1 cellular context compared by ENCODE assay signal in genomic region chr11:118290923-118291322, GRCh38.
A peak's percentile ranks its signal among the peaks of the same experiment; 100 is the strongest.
TF ChIP-seq lines count a peak whose summit lies in the region.

No MANE protein-coding gene starts in this region.

TF ChIP-seq in K562, 482 proteins besides CTCF, POLR2A, EP300 and RAD21:
- TF ChIP-seq SMC3 (conservative IDR thresholded peaks at IDR 0.05; ENCODE audit: insufficient read depth, low read depth, low read length) (peak; percentile 36; the same call in 1 of the 2 replicates), NR2C1 (IDR thresholded peaks at IDR 0.05) (peak; percentile 74), NR2C1 (tag; IDR thresholded peaks at IDR 0.05) (peak; percentile 86), NR2C2 (CRISPR knock-in tag; IDR thresholded peaks at IDR 0.05) (no peak), NR2C2 (tag; IDR thresholded peaks at IDR 0.05) (peak; percentile 92), ZBTB5 (IDR thresholded peaks at IDR 0.05) (0 out of 2 replicates have a peak, but pooled peaks have one; percentile 35), STAG1 (CRISPR knock-in tag; IDR thresholded peaks at IDR 0.05; ENCODE audit: borderline replicate concordance) (peak; percentile 69; the same call in 1 of the 2 replicates), HINFP (tag; conservative IDR thresholded peaks at IDR 0.05; ENCODE audit: low read depth) (peak; percentile 84), REST (CRISPR knock-in tag; IDR thresholded peaks at IDR 0.05; ENCODE audit: low read depth) (no peak), PHTF2 (CRISPR knock-in tag; IDR thresholded peaks at IDR 0.05) (no peak), L3MBTL2 (IDR thresholded peaks at IDR 0.05) (peak; percentile 69; the same call in 1 of the 2 replicates), HIVEP1 (CRISPR knock-in tag; IDR thresholded peaks at IDR 0.05) (no peak), CC2D1A (IDR thresholded peaks at IDR 0.05) (peak; percentile 70; the same call in 1 of the 2 replicates), ZNF318 (IDR thresholded peaks at IDR 0.05; ENCODE audit: borderline replicate concordance in 1 of 2, low read depth in 1 of 2) (no peak), DEAF1 (CRISPR knock-in tag; IDR thresholded peaks at IDR 0.05) (peak; percentile 83), MAZ (CRISPR knock-in tag; conservative IDR thresholded peaks at IDR 0.05 in 1 of 2, IDR thresholded peaks at IDR 0.05 in 1 of 2) (peak in 1 of 2 experiments; percentile 55; a peak in 1 of 4 replicates), MGA (IDR thresholded peaks at IDR 0.05) (peak; percentile 56)
